Comparison of ENCODE assay signal across 1 cellular context in the genomic region with DNA sequence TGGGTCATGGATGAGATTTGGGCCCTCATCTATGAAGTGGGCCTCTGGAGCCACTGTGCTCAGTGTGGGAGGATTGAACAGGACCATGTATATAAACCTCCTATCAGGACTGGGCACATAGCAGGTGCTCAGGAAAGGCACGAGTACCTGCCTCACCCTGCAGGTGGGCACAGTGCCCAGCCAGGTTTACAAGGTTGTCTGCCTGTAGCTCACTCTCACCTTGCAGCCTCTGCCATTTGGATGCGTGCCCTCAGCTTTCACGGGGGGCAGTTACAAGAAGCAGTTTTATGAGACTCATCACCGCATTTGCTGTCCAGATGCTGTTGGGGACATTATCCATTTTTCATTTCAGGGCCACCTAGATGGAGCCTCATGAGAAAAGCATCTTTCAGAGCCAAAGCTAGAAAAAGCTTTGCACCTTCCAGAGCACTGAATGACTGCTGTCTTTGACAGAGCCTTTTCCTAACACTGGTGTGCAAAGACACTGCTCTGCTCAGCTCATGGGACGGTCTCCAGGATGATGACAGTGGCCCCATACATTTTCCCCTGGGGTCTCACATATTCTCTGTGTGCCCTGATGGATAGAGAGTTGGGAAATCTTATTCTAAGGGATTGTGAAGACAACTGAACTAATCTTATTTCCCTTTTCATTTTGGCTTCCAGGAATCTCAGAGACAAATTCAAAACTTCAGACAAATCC.
TF ChIP-seq lines count a peak whose summit lies in the region.

No MANE protein-coding gene starts in this region.

TF ChIP-seq in IMR-90, 13 proteins besides CTCF, POLR2A, EP300 and RAD21:
- TF ChIP-seq RCOR1 (IDR thresholded peaks at IDR 0.05; ENCODE audit: insufficient replicate concordance, low read length) = no peak
- TF ChIP-seq RFX5 (IDR thresholded peaks at IDR 0.05; ENCODE audit: low read depth, low read length) = no peak
- TF ChIP-seq MAZ (IDR thresholded peaks at IDR 0.05; ENCODE audit: borderline replicate concordance, low read depth, low read length) = no peak
- TF ChIP-seq, protein P1, sequence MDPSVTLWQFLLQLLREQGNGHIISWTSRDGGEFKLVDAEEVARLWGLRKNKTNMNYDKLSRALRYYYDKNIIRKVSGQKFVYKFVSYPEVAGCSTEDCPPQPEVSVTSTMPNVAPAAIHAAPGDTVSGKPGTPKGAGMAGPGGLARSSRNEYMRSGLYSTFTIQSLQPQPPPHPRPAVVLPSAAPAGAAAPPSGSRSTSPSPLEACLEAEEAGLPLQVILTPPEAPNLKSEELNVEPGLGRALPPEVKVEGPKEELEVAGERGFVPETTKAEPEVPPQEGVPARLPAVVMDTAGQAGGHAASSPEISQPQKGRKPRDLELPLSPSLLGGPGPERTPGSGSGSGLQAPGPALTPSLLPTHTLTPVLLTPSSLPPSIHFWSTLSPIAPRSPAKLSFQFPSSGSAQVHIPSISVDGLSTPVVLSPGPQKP (IDR thresholded peaks at IDR 0.05; ENCODE audit: borderline replicate concordance, low read depth, low read length) = no peak
- TF ChIP-seq NFE2L2 (IDR thresholded peaks at IDR 0.05; ENCODE audit: low read depth, low read length) = no peak
- no peak for TF ChIP-seq SMC3 (IDR thresholded peaks at IDR 0.05; ENCODE audit: low read depth, low read length)
- no peak for TF ChIP-seq CEBPB (IDR thresholded peaks at IDR 0.05; ENCODE audit: low read depth, low read length)
- TF ChIP-seq MAFK (IDR thresholded peaks at IDR 0.05; ENCODE audit: low read depth, low read length) = no peak
- no peak for TF ChIP-seq FOS (IDR thresholded peaks at IDR 0.05; ENCODE audit: low read depth, low read length)
- TF ChIP-seq, protein P2, sequence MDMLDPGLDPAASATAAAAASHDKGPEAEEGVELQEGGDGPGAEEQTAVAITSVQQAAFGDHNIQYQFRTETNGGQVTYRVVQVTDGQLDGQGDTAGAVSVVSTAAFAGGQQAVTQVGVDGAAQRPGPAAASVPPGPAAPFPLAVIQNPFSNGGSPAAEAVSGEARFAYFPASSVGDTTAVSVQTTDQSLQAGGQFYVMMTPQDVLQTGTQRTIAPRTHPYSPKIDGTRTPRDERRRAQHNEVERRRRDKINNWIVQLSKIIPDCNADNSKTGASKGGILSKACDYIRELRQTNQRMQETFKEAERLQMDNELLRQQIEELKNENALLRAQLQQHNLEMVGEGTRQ (IDR thresholded peaks at IDR 0.05; ENCODE audit: low read depth, low read length) = no peak
- no peak for TF ChIP-seq CHD1 (IDR thresholded peaks at IDR 0.05; ENCODE audit: low read depth, low read length)
- TF ChIP-seq MXI1 (IDR thresholded peaks at IDR 0.05; ENCODE audit: borderline replicate concordance, low read depth, low read length) = no peak
- no peak for TF ChIP-seq BHLHE40 (IDR thresholded peaks at IDR 0.05; ENCODE audit: low read depth, low read length)
